In the genomic region with DNA sequence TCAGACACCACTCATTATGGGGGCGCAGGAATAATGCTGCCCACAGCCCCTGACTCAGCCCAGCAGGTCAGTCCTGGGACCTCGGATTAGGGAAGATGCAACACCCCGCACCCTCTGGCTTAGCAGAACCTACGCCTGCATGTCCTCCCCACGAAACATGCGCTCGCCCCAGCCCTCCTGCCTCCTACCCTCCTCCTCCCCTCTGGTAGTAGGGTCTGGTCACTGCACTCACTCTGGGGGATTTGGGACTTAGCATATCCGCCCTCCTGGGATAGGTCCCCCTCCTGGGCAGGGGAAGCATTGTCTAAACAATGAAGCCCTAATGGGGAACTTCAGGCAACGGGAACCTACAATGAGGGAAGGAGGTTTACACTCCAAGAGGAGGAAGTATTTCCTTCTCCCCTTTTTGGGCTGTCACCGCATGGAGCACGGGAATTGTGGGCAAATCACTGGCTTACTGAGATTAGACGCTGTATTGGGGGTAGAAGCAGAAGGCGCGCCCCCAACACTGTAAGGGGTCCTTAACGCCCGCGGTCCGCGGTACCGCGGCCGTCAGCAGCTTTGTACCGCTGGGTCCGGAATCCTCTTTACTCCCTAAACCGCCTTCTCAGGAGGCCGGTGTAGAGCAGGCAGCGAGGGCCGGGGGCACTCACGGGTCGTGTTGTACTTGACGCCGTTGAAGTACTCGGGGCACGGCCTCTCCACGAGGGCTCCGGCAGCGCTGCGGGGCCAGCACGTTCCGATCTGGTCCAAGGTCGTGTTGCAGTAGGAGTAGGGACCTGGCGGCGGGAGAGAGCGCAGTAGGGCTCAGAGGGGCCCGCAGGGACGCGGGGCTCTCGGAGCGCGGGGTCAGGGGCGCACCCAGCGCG, we compare ENCODE assay signal across 7 cellular contexts.
DNase-seq lines count a peak whose midpoint lies in the region; ATAC-seq lines count a peak whose summit lies in the region.

No MANE protein-coding gene starts in this region.

- H3K4me3 Mint-ChIP-seq in activated T-cell treated with anti-CD3 and anti-CD28 coated beads, Interleukin-2, amount 50 U/mL, for 24 hours, result peak overlapping the region; percentile 64
- H3K4me3 Mint-ChIP-seq in stimulated activated effector memory CD8-positive, alpha-beta T cell treated with anti-CD3 and anti-CD28 coated beads, Interleukin-12 subunit alpha, Interleukin-12 subunit beta, amount 100 ng/mL, for 72 hours, result peak overlapping the region; percentile 68

- DNase-seq in activated T-cell treated with anti-CD3 and anti-CD28 coated beads, Interleukin-2, amount 50 U/mL, for 24 hours, result peak; percentile 41
- DNase-seq in stimulated activated effector memory CD8-positive, alpha-beta T cell treated with anti-CD3 and anti-CD28 coated beads, Interleukin-12 subunit alpha, Interleukin-12 subunit beta, amount 100 ng/mL, for 72 hours (ENCODE audit: low spot score in 2 of 2), result no peak
- DNase-seq in HPDE6-E6E7 (ENCODE audit: extremely low spot score) (no peak), HAP-1 (ENCODE audit: low spot score in 2 of 2) (no peak)

- H3K36me3 ChIP-seq in HUES6 (ENCODE audit: control insufficient read depth, insufficient read depth, low read length) (no peaks in the 10 kb centered on the region), iPS-15b (ENCODE audit: control insufficient read depth, insufficient read depth, low read length) (no peaks in the 10 kb centered on the region), HAP-1 (replicated peaks) (no peaks in the 10 kb centered on the region)

- H3K27ac Mint-ChIP-seq in activated T-cell treated with anti-CD3 and anti-CD28 coated beads, Interleukin-2, amount 50 U/mL, for 24 hours, result no peak overlapping the region
- no peak overlapping the region for H3K27ac Mint-ChIP-seq in stimulated activated effector memory CD8-positive, alpha-beta T cell treated with anti-CD3 and anti-CD28 coated beads, Interleukin-12 subunit alpha, Interleukin-12 subunit beta, amount 100 ng/mL, for 72 hours

- H3K9ac ChIP-seq in HUES6 (ENCODE audit: low read length) (no peak overlapping the region), iPS-15b (ENCODE audit: low read depth, low read length) (no peak overlapping the region)

- H3K27me3 ChIP-seq in HUES6 (ENCODE audit: control insufficient read depth, insufficient read depth, low read length) (peaks cover 85% of the 10 kb centered on the region), iPS-15b (ENCODE audit: control insufficient read depth, insufficient read depth, low read length) (peaks cover 66% of the 10 kb centered on the region), HAP-1 (ENCODE audit: low read depth) (peaks cover 53% of the 10 kb centered on the region)

- no peak overlapping the region for H3K27ac ChIP-seq in HUES6 (ENCODE audit: low read depth, low read length)

- H3K4me1 Mint-ChIP-seq in activated T-cell treated with anti-CD3 and anti-CD28 coated beads, Interleukin-2, amount 50 U/mL, for 24 hours (ENCODE audit: low read depth), result peaks cover 11% of the 10 kb centered on the region
- peaks cover 23% of the 10 kb centered on the region for H3K4me1 Mint-ChIP-seq in stimulated activated effector memory CD8-positive, alpha-beta T cell treated with anti-CD3 and anti-CD28 coated beads, Interleukin-12 subunit alpha, Interleukin-12 subunit beta, amount 100 ng/mL, for 72 hours

- H3K4me3 ChIP-seq in HUES6 (ENCODE audit: low read depth, low read length) (peak overlapping the region; percentile 69), iPS-15b (ENCODE audit: low read depth, low read length) (peak overlapping the region; percentile 70), HAP-1 (no peak overlapping the region)

- H3K36me3 Mint-ChIP-seq in activated T-cell treated with anti-CD3 and anti-CD28 coated beads, Interleukin-2, amount 50 U/mL, for 24 hours (ENCODE audit: low read depth), result no peaks in the 10 kb centered on the region
- H3K36me3 Mint-ChIP-seq in stimulated activated effector memory CD8-positive, alpha-beta T cell treated with anti-CD3 and anti-CD28 coated beads, Interleukin-12 subunit alpha, Interleukin-12 subunit beta, amount 100 ng/mL, for 72 hours, result no peaks in the 10 kb centered on the region

- ATAC-seq in stimulated activated effector memory CD8-positive, alpha-beta T cell treated with anti-CD3 and anti-CD28 coated beads, Interleukin-12 subunit alpha, Interleukin-12 subunit beta, amount 100 ng/mL, for 72 hours, result peak; percentile 24
- no peak for ATAC-seq in GM18520 (IDR thresholded peaks at IDR 0.05; ENCODE audit: unreplicated experiment)

- peaks cover 79% of the 10 kb centered on the region for H3K27me3 Mint-ChIP-seq in activated T-cell treated with anti-CD3 and anti-CD28 coated beads, Interleukin-2, amount 50 U/mL, for 24 hours

- peaks cover 17% of the 10 kb centered on the region; the same call in 1 of the 2 replicates for H3K4me1 ChIP-seq in HUES6 (ENCODE audit: control insufficient read depth, insufficient read depth, low read length)
- H3K4me1 ChIP-seq in iPS-15b (ENCODE audit: control insufficient read depth, insufficient read depth, low read length), result peaks cover 12% of the 10 kb centered on the region
- H3K4me1 ChIP-seq in HAP-1, result no peaks in the 10 kb centered on the region; the same call in 1 of the 2 replicates

- in situ Hi-C loops in HAP-1 (cut with MboI; ENCODE audit: low sequenced_read_pairs), result no loop called here

- H3K9me3 ChIP-seq in HUES6 (ENCODE audit: control insufficient read depth, insufficient read depth, low read depth, low read length), result no peaks in the 10 kb centered on the region
- H3K9me3 ChIP-seq in iPS-15b (ENCODE audit: control insufficient read depth, insufficient read depth, low read length), result no peaks in the 10 kb centered on the region
- H3K9me3 ChIP-seq in HAP-1, result no peaks in the 10 kb centered on the region

- H3K9me3 Mint-ChIP-seq in activated T-cell treated with anti-CD3 and anti-CD28 coated beads, Interleukin-2, amount 50 U/mL, for 24 hours, result no peaks in the 10 kb centered on the region
- H3K9me3 Mint-ChIP-seq in stimulated activated effector memory CD8-positive, alpha-beta T cell treated with anti-CD3 and anti-CD28 coated beads, Interleukin-12 subunit alpha, Interleukin-12 subunit beta, amount 100 ng/mL, for 72 hours, result no peaks in the 10 kb centered on the region
